18 cellular contexts compared by ENCODE assay signal in the genomic region with DNA sequence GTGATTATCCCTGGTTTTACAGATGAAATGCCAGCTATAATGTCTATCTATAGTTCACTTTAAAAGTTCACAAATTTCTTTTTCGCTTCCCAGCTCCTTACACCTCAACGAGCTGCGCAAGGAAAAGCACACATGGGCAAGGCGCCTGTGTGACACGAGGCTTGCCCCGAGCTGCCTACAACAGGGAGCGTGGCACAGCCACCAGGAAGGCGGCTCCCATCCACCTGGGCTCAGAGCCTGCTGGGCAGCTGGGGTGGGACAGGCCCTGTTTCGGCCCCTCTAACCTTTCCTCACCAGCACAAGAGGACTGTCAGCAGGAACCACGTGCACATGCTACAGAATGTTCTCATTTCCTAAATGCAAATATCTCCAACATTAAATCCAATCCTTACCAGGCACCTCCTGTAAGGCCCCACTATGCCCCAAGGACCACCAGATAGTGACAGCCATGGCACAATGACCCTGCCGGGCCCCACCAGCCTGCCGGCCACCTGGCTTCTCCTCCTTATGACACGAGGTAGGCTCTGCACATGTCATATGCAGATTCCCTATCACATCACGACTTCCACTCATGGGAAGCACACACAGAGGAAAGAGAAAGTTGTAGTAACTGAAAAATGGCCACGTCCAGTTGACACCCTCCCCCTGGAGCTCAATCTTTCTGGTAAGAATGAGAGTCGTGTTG.
A peak's percentile ranks its signal among the peaks of the same experiment; 100 is the strongest.
DNase-seq lines count a peak whose midpoint lies in the region; ATAC-seq and TF ChIP-seq lines count a peak whose summit lies in the region.
"Had no signal": no experiment of that assay in that cellular context is flagged by ENCODE, and none has a peak within 500 bp of the region (broad histone marks: within the 10 kb centered on the region; RNA-seq: fewer than 3 reads in every experiment).

No MANE protein-coding gene starts in this region.

- 94% methylated on average over 14 of the region's 16 CpGs for WGBS in mesenchymal stem cell

- no peak overlapping the region for H3K9ac ChIP-seq in mesenchymal stem cell (ENCODE audit: low read length)

- TF ChIP-seq CTCF in CD4-positive, alpha-beta T cell (IDR thresholded peaks at IDR 0.05) = no peak

- H3K27me3 Mint-ChIP-seq in activated CD4-positive, alpha-beta T cell treated with anti-CD3 and anti-CD28 coated beads for 36 hours = no peaks in the 10 kb centered on the region
- no peaks in the 10 kb centered on the region for H3K27me3 Mint-ChIP-seq in CD4-positive, alpha-beta T cell
- H3K27me3 Mint-ChIP-seq: T-helper 17 cell had no signal

- no peaks in the 10 kb centered on the region for H3K27me3 ChIP-seq in CD4-positive, alpha-beta T cell (ENCODE audit: control insufficient read depth, insufficient read depth, low read length)
- no peaks in the 10 kb centered on the region for H3K27me3 ChIP-seq in mesenchymal stem cell (ENCODE audit: control insufficient read depth in 1 of 2, insufficient read depth in 1 of 2, low read length in 2 of 2)
- H3K27me3 ChIP-seq: SJSA1, spleen had no signal

- H3K27ac ChIP-seq in CD4-positive, alpha-beta T cell (ENCODE audit: low read depth, low read length) = no peak overlapping the region
- H3K27ac ChIP-seq in mesenchymal stem cell (ENCODE audit: low read length, poor library complexity, severe bottlenecking) = no peak overlapping the region
- H3K27ac ChIP-seq: PC-9, SJSA1, WERI-Rb-1 had no signal

- peaks cover 48 to 50% of the 10 kb centered on the region in 2 experiments for H3K36me3 ChIP-seq in mesenchymal stem cell (ENCODE audit: control insufficient read depth in 1 of 2, insufficient read depth in 2 of 2, low read depth in 1 of 2, low read length in 2 of 2)
- H3K36me3 ChIP-seq: WERI-Rb-1 had no signal

- H2BK15ac ChIP-seq in mesenchymal stem cell (ENCODE audit: low read depth, poor library complexity, severe bottlenecking) = peak overlapping the region; percentile 12

- H3K9me3 Mint-ChIP-seq in activated CD4-positive, alpha-beta T cell treated with anti-CD3 and anti-CD28 coated beads for 36 hours (ENCODE audit: low read depth) = no peaks in the 10 kb centered on the region
- H3K9me3 Mint-ChIP-seq in CD4-positive, alpha-beta T cell = no peaks in the 10 kb centered on the region
- H3K9me3 Mint-ChIP-seq in activated naive CD4-positive, alpha-beta T cell treated with anti-CD3 and anti-CD28 coated beads, Interleukin-2, amount 50 U/mL, for 72 hours = no peaks in the 10 kb centered on the region
- H3K9me3 Mint-ChIP-seq: mesothelial cell of epicardium had no signal

- no peak overlapping the region for H2BK12ac ChIP-seq in mesenchymal stem cell (ENCODE audit: low read length in 2 of 2)

- H3K4me2 ChIP-seq in mesenchymal stem cell (ENCODE audit: low read length, poor library complexity, severe bottlenecking) = no peak overlapping the region
- H3K4me2 ChIP-seq: PC-9 had no signal

- H3K79me1 ChIP-seq in mesenchymal stem cell (replicated peaks; ENCODE audit: low read length, poor library complexity, severe bottlenecking) = peaks cover 40% of the 10 kb centered on the region

- H3K23ac ChIP-seq in mesenchymal stem cell (ENCODE audit: low read length in 2 of 2) = no peak overlapping the region

- no peak overlapping the region for H2BK5ac ChIP-seq in mesenchymal stem cell (ENCODE audit: low read depth, low read length, poor library complexity, severe bottlenecking)

- H2AFZ ChIP-seq in mesenchymal stem cell (ENCODE audit: low read depth, low read length) = no peak overlapping the region
- H2AFZ ChIP-seq: PC-9 had no signal

- CTCF ChIA-PET in activated CD4-positive, alpha-beta T cell treated with anti-CD3 and anti-CD28 coated beads for 36 hours (lab: Charles Lee) = interaction anchor here (0.6 to 2.3 kb wide), 3 partner anchors 15 to 113 kb away, joined by 3 to 11 read pairs (median 3); no protein-coding TSS in a partner anchor
- CTCF ChIA-PET in CD4-positive, alpha-beta T cell (lab: Charles Lee) = no interaction called here

- H4K8ac ChIP-seq in mesenchymal stem cell (ENCODE audit: low read length) = peak overlapping the region; percentile 39

- ATAC-seq in activated CD4-positive, alpha-beta T cell treated with anti-CD3 and anti-CD28 coated beads for 36 hours = no peak
- no peak for ATAC-seq in CD4-positive, alpha-beta T cell (ENCODE audit: poor library complexity)
- no peak for ATAC-seq in activated naive CD4-positive, alpha-beta T cell treated with anti-CD3 and anti-CD28 coated beads, Interleukin-2, amount 50 U/mL, for 72 hours
- no peak for ATAC-seq in GM18858 (IDR thresholded peaks at IDR 0.05; ENCODE audit: unreplicated experiment)

- no peak overlapping the region for H2BK120ac ChIP-seq in mesenchymal stem cell (ENCODE audit: low read depth, low read length)

- no peak overlapping the region for H3K14ac ChIP-seq in mesenchymal stem cell (ENCODE audit: low read length in 2 of 2)

- peak overlapping the region; percentile 10 for H3K27ac Mint-ChIP-seq in activated CD4-positive, alpha-beta T cell treated with anti-CD3 and anti-CD28 coated beads for 36 hours
- H3K27ac Mint-ChIP-seq in CD4-positive, alpha-beta T cell = peak overlapping the region; percentile 68
- H3K27ac Mint-ChIP-seq in activated naive CD4-positive, alpha-beta T cell treated with anti-CD3 and anti-CD28 coated beads, Interleukin-2, amount 50 U/mL, for 72 hours = peak overlapping the region; percentile 68 to 85

- peaks cover 44% of the 10 kb centered on the region for H3K36me3 Mint-ChIP-seq in activated CD4-positive, alpha-beta T cell treated with anti-CD3 and anti-CD28 coated beads for 36 hours (ENCODE audit: low read depth)
- peaks cover 46% of the 10 kb centered on the region for H3K36me3 Mint-ChIP-seq in CD4-positive, alpha-beta T cell (ENCODE audit: low read depth)
- peaks cover 0 to 17% of the 10 kb centered on the region in 2 donors for H3K36me3 Mint-ChIP-seq in activated naive CD4-positive, alpha-beta T cell treated with anti-CD3 and anti-CD28 coated beads, Interleukin-2, amount 50 U/mL, for 72 hours

- H3K4me1 ChIP-seq in mesenchymal stem cell (ENCODE audit: control insufficient read depth, insufficient read depth, low read depth, low read length) = peaks cover 13% of the 10 kb centered on the region

- H3K18ac ChIP-seq in mesenchymal stem cell (ENCODE audit: low read depth in 1 of 2, low read length in 2 of 2) = no peak overlapping the region

- no peak overlapping the region for H2AK5ac ChIP-seq in mesenchymal stem cell (ENCODE audit: low read length, severe bottlenecking)

- H3K4me3 ChIP-seq in mesenchymal stem cell (ENCODE audit: insufficient read depth in 1 of 2, low read depth in 1 of 2, low read length in 2 of 2) = no peak overlapping the region
- H3K4me3 ChIP-seq: PC-9, SJSA1, spleen had no signal

- H4K91ac ChIP-seq in mesenchymal stem cell (ENCODE audit: low read length) = no peak overlapping the region

- H3K4ac ChIP-seq in mesenchymal stem cell (ENCODE audit: low read depth in 1 of 2, low read length in 2 of 2) = no peak overlapping the region

- POLR2A ChIA-PET in activated CD4-positive, alpha-beta T cell treated with anti-CD3 and anti-CD28 coated beads for 36 hours (lab: Charles Lee) = interaction anchor here (0.5 kb wide), 2 partner anchors 150 to 220 kb away, joined by 3 read pairs; no protein-coding TSS in a partner anchor
- POLR2A ChIA-PET in CD4-positive, alpha-beta T cell (lab: Charles Lee) = no interaction called here

- DNase-seq in activated CD4-positive, alpha-beta T cell treated with anti-CD3 and anti-CD28 coated beads for 36 hours = no peak
- no peak for DNase-seq in activated CD4-positive, alpha-beta T cell treated with anti-CD3 and anti-CD28 coated beads, Interleukin-2, amount 50 U/mL, for 4 hours
- no peak for DNase-seq in CD4-positive, alpha-beta T cell
- DNase-seq in activated naive CD4-positive, alpha-beta T cell treated with anti-CD3 and anti-CD28 coated beads, Interleukin-2, amount 50 U/mL, for 72 hours (ENCODE audit: low spot score in 2 of 2) = no peak
- DNase-seq in mesenchymal stem cell (no peak), cerebellum (ENCODE audit: low spot score) (no peak), EL (no peak)
- DNase-seq: 8988T; activated effector memory CD4-positive, alpha-beta T cell treated with Interleukin-2 at 50 U/mL for 16 hours; NCI-H1105; NCI-H2029 treated with DMSO at 0.1 percent for 48 hours; PC-9; WERI-Rb-1 had no signal

- H3K9me3 ChIP-seq in CD4-positive, alpha-beta T cell (ENCODE audit: control insufficient read depth, low read length) = no peaks in the 10 kb centered on the region
- H3K9me3 ChIP-seq in mesenchymal stem cell (ENCODE audit: control insufficient read depth, low read length) = no peaks in the 10 kb centered on the region
- H3K9me3 ChIP-seq: SJSA1, spleen had no signal

- H3K4me1 Mint-ChIP-seq in activated CD4-positive, alpha-beta T cell treated with anti-CD3 and anti-CD28 coated beads for 36 hours = peaks cover 62% of the 10 kb centered on the region
- H3K4me1 Mint-ChIP-seq in CD4-positive, alpha-beta T cell (ENCODE audit: low read depth) = peaks cover 65% of the 10 kb centered on the region
- H3K4me1 Mint-ChIP-seq: mesothelial cell of epicardium had no signal

- H3K4me3 Mint-ChIP-seq in activated CD4-positive, alpha-beta T cell treated with anti-CD3 and anti-CD28 coated beads for 36 hours = no peak overlapping the region
- H3K4me3 Mint-ChIP-seq in CD4-positive, alpha-beta T cell = peak overlapping the region; percentile 2
- H3K4me3 Mint-ChIP-seq: mesothelial cell of epicardium, T-helper 17 cell had no signal

- intact Hi-C loops in activated CD4-positive, alpha-beta T cell treated with anti-CD3 and anti-CD28 coated beads for 36 hours (cut with DNase I, micrococcal nuclease) = no loop called here
- intact Hi-C loops in CD4-positive, alpha-beta T cell (cut with DNase I, micrococcal nuclease) = no loop called here

Comparison
In these comparisons a context has a peak if more than half of its experiments do, and no peak if none do; other contexts are left out.
1. H3K27ac Mint-ChIP-seq: peak in every context shown above with its lines; median percentile 76 in activated naive CD4-positive, alpha-beta T cell treated with anti-CD3 and anti-CD28 coated beads, Interleukin-2, amount 50 U/mL, for 72 hours; 68 in CD4-positive, alpha-beta T cell; 10 in activated CD4-positive, alpha-beta T cell treated with anti-CD3 and anti-CD28 coated beads for 36 hours.